17 cellular contexts compared by ENCODE assay signal in the genomic region with DNA sequence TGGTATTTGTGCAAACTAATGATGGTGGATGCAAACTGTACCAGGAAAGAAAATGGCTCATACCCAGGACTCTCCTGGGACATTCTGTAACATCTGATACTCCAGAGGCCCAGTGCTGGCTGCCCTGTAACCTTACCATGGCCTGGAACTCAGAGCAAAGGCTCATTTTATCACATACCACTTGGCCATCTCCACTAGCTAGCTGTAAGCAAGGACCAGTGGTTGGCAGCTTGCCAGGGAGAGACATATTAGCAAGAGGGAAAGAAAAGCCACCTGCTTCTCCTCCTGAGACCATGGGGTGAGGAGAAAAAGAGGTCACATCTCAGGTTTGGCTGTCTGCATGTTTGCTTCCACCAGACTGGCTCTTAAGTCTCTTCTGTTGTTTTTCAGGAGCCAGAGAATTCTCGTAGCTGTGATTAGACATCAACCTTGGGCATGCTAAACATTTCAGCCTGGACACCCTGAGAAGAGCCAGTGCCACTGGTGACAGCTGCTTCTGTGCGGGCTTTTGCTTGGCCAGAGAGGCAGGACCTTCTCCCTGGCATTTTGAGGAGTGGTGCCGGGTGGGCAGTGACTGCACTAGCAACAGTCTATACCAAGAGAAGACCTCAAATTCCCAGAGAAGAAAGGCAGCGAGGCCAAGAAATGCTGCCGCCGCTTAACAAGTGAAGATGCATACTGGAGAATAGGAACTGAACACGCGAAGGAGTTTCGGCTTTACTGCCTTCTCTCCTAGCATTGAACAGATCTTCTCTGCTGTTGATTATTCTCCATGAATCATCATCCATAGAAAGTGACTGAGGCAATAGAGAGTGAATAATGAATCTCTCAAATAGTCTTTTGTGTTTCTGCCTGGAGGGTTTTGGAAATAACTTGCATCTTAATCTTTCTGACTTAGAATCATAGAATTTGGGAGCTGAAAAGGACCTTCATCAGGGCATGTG. TPM values are rescaled to one million over a fixed set of nuclear protein-coding genes. Genes with fewer than 3 reads are reported as not detected.
A peak's percentile ranks its signal among the peaks of the same experiment; 100 is the strongest.
DNase-seq lines count a peak whose midpoint lies in the region; ATAC-seq and TF ChIP-seq lines count a peak whose summit lies in the region.
"Had no signal": no experiment of that assay in that cellular context is flagged by ENCODE, and none has a peak within 500 bp of the region (broad histone marks: within the 10 kb centered on the region; RNA-seq: fewer than 3 reads in every experiment).

No MANE protein-coding gene starts in this region.

- no peaks in the 10 kb centered on the region for H3K27me3 ChIP-seq in ACC112 (ENCODE audit: insufficient read depth, low read length)
- H3K27me3 ChIP-seq in CD4-positive, alpha-beta T cell (ENCODE audit: control insufficient read depth, insufficient read depth, low read length) = peaks cover 5% of the 10 kb centered on the region
- H3K27me3 ChIP-seq: tibial nerve had no signal

- H3K36me3 Mint-ChIP-seq in immature natural killer cell = no peaks in the 10 kb centered on the region
- H3K36me3 Mint-ChIP-seq in CD4-positive, alpha-beta T cell (ENCODE audit: low read depth) = no peaks in the 10 kb centered on the region

- CTCF ChIA-PET in CD4-positive, alpha-beta T cell (lab: Charles Lee) = interaction anchor here (1.4 kb wide), 1 partner anchor 32 kb away, joined by 4 read pairs; no protein-coding TSS in a partner anchor

- H3K36me3 ChIP-seq in ACC112 (ENCODE audit: insufficient read depth, low read length) = no peaks in the 10 kb centered on the region
- H3K36me3 ChIP-seq: tibial nerve had no signal

- no peaks in the 10 kb centered on the region for H3K9me3 ChIP-seq in CD4-positive, alpha-beta T cell (ENCODE audit: control insufficient read depth, low read length)
- H3K9me3 ChIP-seq: tibial nerve had no signal

- peaks cover 0 to 3% of the 10 kb centered on the region in 2 donors for H3K4me1 Mint-ChIP-seq in immature natural killer cell
- no peaks in the 10 kb centered on the region for H3K4me1 Mint-ChIP-seq in CD4-positive, alpha-beta T cell (ENCODE audit: low read depth)

- in situ Hi-C loops in SK-MEL-5 (cut with HindIII; ENCODE audit: low pct_unique_long_range_greater_than_20kb, low sequenced_read_pairs) = no loop called here

- H2AFZ ChIP-seq in ACC112 (ENCODE audit: low read length, unreplicated experiment) = no peak overlapping the region

- peak; percentile 59 for ATAC-seq in left ventricle myocardium superior
- ATAC-seq in CD4-positive, alpha-beta T cell (ENCODE audit: poor library complexity) = no peak
- ATAC-seq in HG02852 (IDR thresholded peaks at IDR 0.05; ENCODE audit: unreplicated experiment) = no peak
- ATAC-seq in activated CD4-positive, CD25-positive, alpha-beta regulatory T cell treated with anti-CD3 and anti-CD28 coated beads, Interleukin-2, amount 50 U/mL, for 24 hours = no peak
- ATAC-seq: effector memory CD8-positive, alpha-beta T cell had no signal

- no peak overlapping the region for H3K27ac Mint-ChIP-seq in immature natural killer cell
- H3K27ac Mint-ChIP-seq in CD4-positive, alpha-beta T cell = no peak overlapping the region
- H3K27ac Mint-ChIP-seq: effector memory CD8-positive, alpha-beta T cell; progenitor cell of endocrine pancreas had no signal

- peak; percentile 51 for DNase-seq in EL
- DNase-seq in SK-MEL-5 (ENCODE audit: low read depth, low spot score) = peak; percentile 7
- peak; percentile 54 for DNase-seq in left ventricle myocardium superior
- DNase-seq in immature natural killer cell = no peak
- no peak for DNase-seq in CD4-positive, alpha-beta T cell
- DNase-seq: activated gamma-delta T cell treated with Interleukin-2 at 50 U/mL for 16 hours; DND-41; effector memory CD8-positive, alpha-beta T cell; NCI-H526 treated with DMSO at 0.1 percent for 48 hours; stimulated activated CD4-positive, alpha-beta T cell treated with anti-CD3 and anti-CD28 coated beads, Interleukin-1b, Interleukin-23, amount 100 ng/mL, for 48 hours; stimulated activated CD8-positive, alpha-beta memory T cell treated with anti-CD3 and anti-CD28 coated beads, Interleukin-4, amount 100 ng/mL, for 48 hours had no signal

- no peaks in the 10 kb centered on the region for H3K79me2 ChIP-seq in ACC112 (ENCODE audit: control insufficient read depth, insufficient read depth, low read length, unreplicated experiment)

- no peaks in the 10 kb centered on the region for H3K9me3 Mint-ChIP-seq in immature natural killer cell
- no peaks in the 10 kb centered on the region for H3K9me3 Mint-ChIP-seq in CD4-positive, alpha-beta T cell
- H3K9me3 Mint-ChIP-seq: effector memory CD8-positive, alpha-beta T cell had no signal

- POLR2A ChIA-PET in CD4-positive, alpha-beta T cell (lab: Charles Lee) = no interaction called here

- peak overlapping the region; percentile 46 for H3K27ac ChIP-seq in ACC112 (ENCODE audit: low read depth, low read length)
- H3K27ac ChIP-seq in CD4-positive, alpha-beta T cell (ENCODE audit: low read depth, low read length) = no peak overlapping the region

- TF ChIP-seq CTCF in CD4-positive, alpha-beta T cell (IDR thresholded peaks at IDR 0.05) = no peak

- peaks cover 4 to 14% (median 8%) of the 10 kb centered on the region in 3 donors for H3K27me3 Mint-ChIP-seq in immature natural killer cell (ENCODE audit: low read depth in 3 of 3)
- H3K27me3 Mint-ChIP-seq in CD4-positive, alpha-beta T cell = peaks cover 13% of the 10 kb centered on the region

- no peak overlapping the region for H3K4me3 ChIP-seq in ACC112 (ENCODE audit: low read depth, low read length)
- H3K4me3 ChIP-seq: GM12878, tibial nerve had no signal

- no peak overlapping the region for H3K4me3 Mint-ChIP-seq in immature natural killer cell
- H3K4me3 Mint-ChIP-seq in CD4-positive, alpha-beta T cell = no peak overlapping the region
- H3K4me3 Mint-ChIP-seq: effector memory CD8-positive, alpha-beta T cell had no signal

- intact Hi-C loops in left ventricle myocardium superior (cut with micrococcal nuclease) = loop anchor here (5.0 kb wide), 1 partner anchor 34 kb away; no protein-coding TSS in a partner anchor
- intact Hi-C loops in CD4-positive, alpha-beta T cell (cut with DNase I, micrococcal nuclease) = loop anchor here in 1 of 2 experiments (2.0 to 5.0 kb wide), 2 partner anchors 239 to 265 kb away; no protein-coding TSS in a partner anchor

- peaks cover 45% of the 10 kb centered on the region for H3K4me1 ChIP-seq in ACC112 (ENCODE audit: control insufficient read depth, insufficient read depth, low read length, unreplicated experiment)

RNA-seq across cellular contexts. Expression of a gene that starts 6.7 kb away (rescaled TPM):
- total RNA-seq in SK-MEL-5 (2014; rRNA removed; shearing (Covaris generic)) = 0.48 TPM in 1 of 2 replicates, not detected in the other
- 0.81 and 0.92 TPM in 2 replicates for polyA plus RNA-seq in SK-MEL-5 (2015; cell fraction: cytosol; rRNA removed)
- 1.0 and 1.8 TPM in 2 replicates for polyA plus RNA-seq in SK-MEL-5 (2015; cell fraction: nucleus; rRNA removed)
- total RNA-seq in left ventricle myocardium superior = 23.1 TPM
- under 1 TPM in 2 of 3 donors, not detected in 1; 0.39 to 0.83 TPM for polyA plus RNA-seq in immature natural killer cell
- total RNA-seq in CD4-positive, alpha-beta T cell = under 1 TPM in 1 of 2 experiments, not detected in 1; 0.27 TPM

RNA-seq across cellular contexts. Expression of a gene that starts 9.8 kb away (rescaled TPM):
- total RNA-seq in SK-MEL-5 (2014; rRNA removed; shearing (Covaris generic)) = 20.5 and 23.0 TPM in 2 replicates
- polyA plus RNA-seq in SK-MEL-5 (2015; cell fraction: cytosol; rRNA removed) = 9.7 and 13.2 TPM in 2 replicates
- 28.7 and 35.3 TPM in 2 replicates for polyA plus RNA-seq in SK-MEL-5 (2015; cell fraction: nucleus; rRNA removed)
- 7.1 TPM for total RNA-seq in left ventricle myocardium superior
- polyA plus RNA-seq in immature natural killer cell = 10 to 100 TPM in 1 of 3 donors, 1 to 10 TPM in 2; 4.1 to 12.3 (median 7.2) TPM
- 10 to 100 TPM; 27.2 to 27.4 TPM for total RNA-seq in CD4-positive, alpha-beta T cell

Comparison
In these comparisons a context has a peak if more than half of its experiments do, and no peak if none do; other contexts are left out.
1. DNase-seq: peak in EL (single experiment), SK-MEL-5 (single experiment) and left ventricle myocardium superior (single experiment); none in immature natural killer cell (0 of 3) and CD4-positive, alpha-beta T cell (0 of 10).
2. RNA of a gene that starts 6.7 kb away (total RNA-seq): 23.1 TPM in left ventricle myocardium superior (single experiment); 0.48 TPM in SK-MEL-5 and 0.27 TPM in CD4-positive, alpha-beta T cell; every median in the first group is over 10 times any median in the second.